1 cellular context compared by ENCODE assay signal in genomic region chr6:7016238-7016637, GRCh38.
TF ChIP-seq lines count a peak whose summit lies in the region.

No MANE protein-coding gene starts in this region.

TF ChIP-seq in HepG2, 621 proteins besides CTCF, POLR2A, EP300 and RAD21 (continued from another document):
- TF ChIP-seq ZNF607 (CRISPR knock-in tag; IDR thresholded peaks at IDR 0.05; ENCODE audit: borderline replicate concordance) (no peak), TRAFD1 (CRISPR knock-in tag; IDR thresholded peaks at IDR 0.05; ENCODE audit: borderline replicate concordance) (no peak), FIP1L1 (IDR thresholded peaks at IDR 0.05; ENCODE audit: borderline replicate concordance, insufficient read depth, low read depth, low read length) (no peak)
